ENCODE assay signal across 8 cellular contexts in genomic region chr7:128883622-128884549, GRCh38. TPM values are rescaled to one million over a fixed set of nuclear protein-coding genes. Genes with fewer than 3 reads are reported as not detected.
DNase-seq lines count a peak whose midpoint lies in the region; ATAC-seq, FAIRE-seq and TF ChIP-seq lines count a peak whose summit lies in the region.

No MANE protein-coding gene starts in this region.

- no peak overlapping the region for H3K4me3 ChIP-seq in CD4-positive, alpha-beta memory T cell (ENCODE audit: low read length in 2 of 2)
- peak overlapping the region; percentile 62 for H3K4me3 ChIP-seq in Jurkat, Clone E6-1 (ENCODE audit: low read length)
- no peak overlapping the region for H3K4me3 ChIP-seq in testis

- TF ChIP-seq POLR2A in testis (IDR thresholded peaks at IDR 0.05): no peak

- H3K27me3 ChIP-seq in CD4-positive, alpha-beta memory T cell (ENCODE audit: insufficient read depth, low read length): no peaks in the 10 kb centered on the region
- no peaks in the 10 kb centered on the region for H3K27me3 ChIP-seq in testis

- CTCF ChIA-PET in CD4-positive, alpha-beta memory T cell (lab: Charles Lee; ENCODE audit: partially characterized antibody): interaction anchor here (0.7 to 7.1 kb wide), 29 partner anchors 9 to 457 kb away, joined by 3 to 68 read pairs (median 5); partner anchors contain the start of genes ATP6V1F, CALU and METTL2B

- H3K27ac Mint-ChIP-seq in CD4-positive, alpha-beta memory T cell: peak overlapping the region in 3 of 7 donors; percentile 38 to 69 (median 66)

- 45 to 50% methylated on average over 17 to 19 of the region's 22 CpGs for WGBS in testis, 2 donors

- H3K9me3 ChIP-seq in CD4-positive, alpha-beta memory T cell (ENCODE audit: control insufficient read depth in 1 of 2, low read length in 2 of 2): no peaks in the 10 kb centered on the region
- H3K9me3 ChIP-seq in testis: no peaks in the 10 kb centered on the region

- H3K9me3 Mint-ChIP-seq in CD4-positive, alpha-beta memory T cell: no peaks in the 10 kb centered on the region

- H3K27me3 Mint-ChIP-seq in CD4-positive, alpha-beta memory T cell: peaks cover 1 to 5% of the 10 kb centered on the region in 2 donors

- no peaks in the 10 kb centered on the region for H3K4me1 ChIP-seq in CD4-positive, alpha-beta memory T cell (ENCODE audit: insufficient read depth, low read length)
- no peaks in the 10 kb centered on the region for H3K4me1 ChIP-seq in testis

- intact Hi-C loops in CD4-positive, alpha-beta memory T cell (cut with micrococcal nuclease): loop anchor here (1.0 kb wide), 4 partner anchors 15 to 408 kb away; partner anchors contain the start of gene METTL2B
- intact Hi-C loops in testis (cut with DNase I; ENCODE audit: low total_unique reads): loop anchor here (10.0 kb wide), 1 partner anchor 269 kb away; no protein-coding TSS in a partner anchor

- H3K4me1 Mint-ChIP-seq in CD4-positive, alpha-beta memory T cell: peaks cover 0 to 4% (median 2%) of the 10 kb centered on the region in 4 donors

- DNase-seq in CD4-positive, alpha-beta memory T cell: peak; percentile 75 to 82 (median 76)
- peak; percentile 69 for DNase-seq in Jurkat, Clone E6-1 (ENCODE audit: low read depth, low spot score)
- DNase-seq in RCC 7860 (ENCODE audit: low spot score): peak; percentile 37
- DNase-seq in activated T-cell treated with anti-CD3 and anti-CD28 coated beads, Interleukin-2, amount 50 U/mL, for 48 hours: peak; percentile 91 to 92
- DNase-seq in fibroblast of peridontal ligament (ENCODE audit: extremely low read depth): peak; percentile 65
- DNase-seq in nucleus accumbens (lab: John Stamatoyannopoulos, UW): peak in 52 of 56 donors; percentile 10 to 88 (median 50)
- DNase-seq in testis: peak; percentile 91

- no peaks in the 10 kb centered on the region for H3K36me3 Mint-ChIP-seq in CD4-positive, alpha-beta memory T cell

- POLR2A ChIA-PET in CD4-positive, alpha-beta memory T cell (lab: Charles Lee; ENCODE audit: partially characterized antibody): interaction anchor here (0.6 to 1.1 kb wide), 4 partner anchors 20 to 93 kb away, joined by 3 to 4 read pairs (median 3); partner anchors contain the start of gene CCDC136

- no peak for FAIRE-seq in RCC 7860 (lab: Jason Lieb, UNC)

- H3K27ac ChIP-seq in CD4-positive, alpha-beta memory T cell (ENCODE audit: low read depth, low read length): no peak overlapping the region
- H3K27ac ChIP-seq in testis: no peak overlapping the region

- no peaks in the 10 kb centered on the region for H3K36me3 ChIP-seq in CD4-positive, alpha-beta memory T cell (ENCODE audit: insufficient read depth, low read length)
- H3K36me3 ChIP-seq in testis (ENCODE audit: low read depth, missing control alignments): no peaks in the 10 kb centered on the region

- ATAC-seq in GM19438 (IDR thresholded peaks at IDR 0.05; ENCODE audit: low read depth, unreplicated experiment): peak; percentile 78

- TF ChIP-seq CTCF in testis (IDR thresholded peaks at IDR 0.05): peak; percentile 94 to 97 (median 95)

- H3K4me3 Mint-ChIP-seq in CD4-positive, alpha-beta memory T cell: peak overlapping the region in 5 of 8 donors; percentile 11 to 49 (median 31)

RNA-seq across cellular contexts. Expression of gene ATP6V1F, which starts 21.2 kb away (rescaled TPM):
- total RNA-seq in CD4-positive, alpha-beta memory T cell: 10 to 100 TPM; 74.6 to 75.5 TPM
- 100 to 1,000 TPM; 274 to 392 TPM for polyA plus RNA-seq in CD4-positive, alpha-beta memory T cell
- 388 TPM for polyA plus RNA-seq in Jurkat, Clone E6-1 (2012; ENCODE audit: insufficient read depth, insufficient read length)
- 100 to 1,000 TPM; 133 to 166 TPM for total RNA-seq in testis
- 414 TPM for polyA plus RNA-seq in testis (ENCODE audit: insufficient read depth, low read depth, low replicate concordance)

RNA-seq across cellular contexts. Expression of gene KCP, which starts 26.6 kb away (rescaled TPM):
- total RNA-seq in CD4-positive, alpha-beta memory T cell: under 1 TPM; 0.39 to 0.55 TPM
- polyA plus RNA-seq in CD4-positive, alpha-beta memory T cell: not detected
- 2.0 TPM for polyA plus RNA-seq in Jurkat, Clone E6-1 (2012; ENCODE audit: insufficient read depth, insufficient read length)
- total RNA-seq in testis: 1 to 10 TPM in 1 of 2 donors, under 1 TPM in 1; 0.68 to 1.2 TPM
- 1.4 TPM for polyA plus RNA-seq in testis (ENCODE audit: insufficient read depth, low read depth, low replicate concordance)

RNA-seq across cellular contexts. Expression of gene FLNC, which starts 53.7 kb away (rescaled TPM):
- under 1 TPM in 1 of 2 experiments, not detected in 1; 0.06 TPM for total RNA-seq in CD4-positive, alpha-beta memory T cell
- polyA plus RNA-seq in CD4-positive, alpha-beta memory T cell: not detected
- 0.63 TPM for polyA plus RNA-seq in Jurkat, Clone E6-1 (2012; ENCODE audit: insufficient read depth, insufficient read length)
- total RNA-seq in testis: 10 to 100 TPM in 1 of 2 donors, 1 to 10 TPM in 1; 8.8 to 14.4 TPM
- 21.4 TPM for polyA plus RNA-seq in testis (ENCODE audit: insufficient read depth, low read depth, low replicate concordance)

RNA-seq across cellular contexts. Expression of gene IRF5, which starts 53.8 kb away (rescaled TPM):
- total RNA-seq in CD4-positive, alpha-beta memory T cell: 1 to 10 TPM; 7.2 to 9.1 TPM
- polyA plus RNA-seq in CD4-positive, alpha-beta memory T cell: 10 to 100 TPM; 14.4 to 27.8 TPM
- polyA plus RNA-seq in Jurkat, Clone E6-1 (2012; ENCODE audit: insufficient read depth, insufficient read length): not detected
- total RNA-seq in testis: 1 to 10 TPM; 2.9 to 5.6 TPM
- polyA plus RNA-seq in testis (ENCODE audit: insufficient read depth, low read depth, low replicate concordance): 4.6 TPM

Comparison
In these comparisons a context has a peak if more than half of its experiments do, and no peak if none do; other contexts are left out.
1. DNase-seq: peak in every context shown above with its lines; median percentile 92 in activated T-cell treated with anti-CD3 and anti-CD28 coated beads, Interleukin-2, amount 50 U/mL, for 48 hours; 91 in testis; 76 in CD4-positive, alpha-beta memory T cell; 69 in Jurkat, Clone E6-1; 65 in fibroblast of peridontal ligament; 50 in nucleus accumbens; 37 in RCC 7860.
2. RNA of gene FLNC, which starts 53.7 kb away (total RNA-seq): 8.8 to 14.4 TPM in testis; 0.06 TPM in CD4-positive, alpha-beta memory T cell; every median in the first group is over 4 times any median in the second.